6 cellular contexts compared by ENCODE assay signal in the genomic region with DNA sequence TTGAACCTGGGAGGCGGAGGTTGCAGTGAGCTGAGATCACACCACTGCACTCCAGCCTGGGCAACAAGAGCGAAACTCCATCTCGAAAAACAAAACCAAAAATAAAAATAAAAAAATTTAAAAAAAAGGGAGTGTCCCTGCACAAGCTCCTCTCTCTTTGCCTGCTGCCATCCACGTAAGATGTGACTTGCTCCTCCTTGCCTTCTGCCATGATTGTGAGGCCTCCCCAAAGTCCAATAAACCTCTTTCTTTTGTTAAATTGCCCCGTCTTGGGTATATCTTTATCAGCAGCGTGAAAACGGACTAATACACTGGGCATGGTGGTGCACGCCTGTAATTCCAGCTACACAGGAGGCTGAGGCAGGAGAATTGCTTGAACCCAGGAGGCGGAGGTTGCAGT. TPM values are rescaled to one million over a fixed set of nuclear protein-coding genes. Genes with fewer than 3 reads are reported as not detected.
DNase-seq lines count a peak whose midpoint lies in the region; ATAC-seq, FAIRE-seq and TF ChIP-seq lines count a peak whose summit lies in the region.
"Not testable (repeated sequence)": the region's sequence is repeated elsewhere in the genome, so short reads cannot be mapped to it uniquely, and the experiment has no call there.
"Had no signal": no experiment of that assay in that cellular context is flagged by ENCODE, and none has a peak within 500 bp of the region (broad histone marks: within the 10 kb centered on the region; RNA-seq: fewer than 3 reads in every experiment).

No MANE protein-coding gene starts in this region.

- H3K36me3 Mint-ChIP-seq in Calu3 (ENCODE audit: insufficient read depth, unreplicated experiment): peaks cover 40% of the 10 kb centered on the region
- H3K36me3 Mint-ChIP-seq in stimulated activated effector memory CD8-positive, alpha-beta T cell treated with anti-CD3 and anti-CD28 coated beads, Interleukin-12 subunit alpha, Interleukin-12 subunit beta, amount 100 ng/mL, for 72 hours: peaks cover 27% of the 10 kb centered on the region

- ATAC-seq in K562; left ventricle myocardium superior; stimulated activated effector memory CD8-positive, alpha-beta T cell treated with anti-CD3 and anti-CD28 coated beads, Interleukin-12 subunit alpha, Interleukin-12 subunit beta, amount 100 ng/mL, for 72 hours: not testable (repeated sequence)

- not testable (repeated sequence) for H3K27ac ChIP-seq in K562 (ENCODE audit: extremely low read depth, low read depth, low read length)

- H3K9ac ChIP-seq in K562 (ENCODE audit: insufficient read depth in 1 of 2, low read depth in 2 of 2, low read length in 2 of 2): not testable (repeated sequence)

- not testable (repeated sequence) for H3K9me3 ChIP-seq in K562 (replicated peaks; ENCODE audit: control insufficient read depth, insufficient read depth, low read depth, low read length)

- not testable (repeated sequence) for H3K4me2 ChIP-seq in K562 (ENCODE audit: insufficient read depth, low read length)

- not testable (repeated sequence) for H3K79me2 ChIP-seq in K562 (ENCODE audit: control insufficient read depth, insufficient read depth, low read length)

- TF ChIP-seq EP300 in K562 (IDR thresholded peaks at IDR 0.05; ENCODE audit: low read length): not testable (repeated sequence)

- DNase-seq in Calu3; K562 (ENCODE audit: extremely low read depth in 1 of 4, low spot score in 3 of 4); stimulated activated effector memory CD8-positive, alpha-beta T cell treated with anti-CD3 and anti-CD28 coated beads, Interleukin-12 subunit alpha, Interleukin-12 subunit beta, amount 100 ng/mL, for 72 hours (ENCODE audit: low spot score in 2 of 2): not testable (repeated sequence)
- peak; percentile 2 for DNase-seq in left ventricle myocardium superior

- 85% methylated on average over 8 of the region's 9 CpGs for WGBS in K562 (ENCODE audit: insufficient coverage, low coverage, missing lambda C conversion rate)

- not testable (repeated sequence) for TF ChIP-seq RAD21 in K562 (CRISPR knock-in tag; conservative IDR thresholded peaks at IDR 0.05 in 1 of 2, IDR thresholded peaks at IDR 0.05 in 1 of 2)

- not testable (repeated sequence) for H3K4me1 Mint-ChIP-seq in Calu3 (ENCODE audit: low read depth, unreplicated experiment)
- peaks cover 15% of the 10 kb centered on the region for H3K4me1 Mint-ChIP-seq in stimulated activated effector memory CD8-positive, alpha-beta T cell treated with anti-CD3 and anti-CD28 coated beads, Interleukin-12 subunit alpha, Interleukin-12 subunit beta, amount 100 ng/mL, for 72 hours

- not testable (repeated sequence) for FAIRE-seq in K562 (lab: Jason Lieb, UNC)

- TF ChIP-seq CTCF in Calu3 (IDR thresholded peaks at IDR 0.05; ENCODE audit: unreplicated experiment); K562 (IDR thresholded peaks at IDR 0.05 in 2 of 3, conservative IDR thresholded peaks at IDR 0.05 in 1 of 3; ENCODE audit: insufficient read depth in 2 of 3, low read depth in 1 of 3, low read length in 3 of 3): not testable (repeated sequence)

- not testable (repeated sequence) for H3K4me3 ChIP-seq in K562

- intact Hi-C loops in Calu3 (cut with micrococcal nuclease; ENCODE audit: unreplicated experiment); K562 (cut with micrococcal nuclease); left ventricle myocardium superior (cut with micrococcal nuclease): not testable (repeated sequence)

- H3K4me3 Mint-ChIP-seq in Calu3 (ENCODE audit: low read depth, unreplicated experiment); stimulated activated effector memory CD8-positive, alpha-beta T cell treated with anti-CD3 and anti-CD28 coated beads, Interleukin-12 subunit alpha, Interleukin-12 subunit beta, amount 100 ng/mL, for 72 hours: not testable (repeated sequence)

- not testable (repeated sequence) for TF ChIP-seq POLR2A in K562 (conservative IDR thresholded peaks at IDR 0.05)

- POLR2A ChIA-PET in K562 (lab: Yijun Ruan, JAX): not testable (repeated sequence)

- H3K9me1 ChIP-seq in K562 (ENCODE audit: control insufficient read depth, insufficient read depth, low read length): not testable (repeated sequence)

- CTCF ChIA-PET in Calu3 (lab: Charles Lee): interaction anchor here (0.6 kb wide), 1 partner anchor 146 kb away, joined by 4 read pairs; no protein-coding TSS in a partner anchor
- CTCF ChIA-PET in K562 (lab: Yijun Ruan, JAX; ENCODE audit: low intra/inter-chr PET ratio): not testable (repeated sequence)

- H3K27ac Mint-ChIP-seq in Calu3 (ENCODE audit: unreplicated experiment): peak overlapping the region; percentile 33
- H3K27ac Mint-ChIP-seq in stimulated activated effector memory CD8-positive, alpha-beta T cell treated with anti-CD3 and anti-CD28 coated beads, Interleukin-12 subunit alpha, Interleukin-12 subunit beta, amount 100 ng/mL, for 72 hours: peak overlapping the region; percentile 52

- H3K27me3 Mint-ChIP-seq in Calu3 (ENCODE audit: unreplicated experiment): not testable (repeated sequence)

- H3K36me3 ChIP-seq in K562 (ENCODE audit: control insufficient read depth, insufficient read depth, low read length): not testable (repeated sequence)

- H4K20me1 ChIP-seq in K562 (replicated peaks; ENCODE audit: control insufficient read depth, insufficient read depth, low read length): not testable (repeated sequence)

- not testable (repeated sequence) for H3K27me3 ChIP-seq in K562 (ENCODE audit: control insufficient read depth in 2 of 2, insufficient read depth in 2 of 2, low read length in 2 of 2)

- not testable (repeated sequence) for BruUV-seq in Calu3 (replicated peaks; lab: Mats Ljungman, UMichigan); K562 (replicated peaks; lab: Mats Ljungman, UMichigan)

- in situ Hi-C loops in K562 (cut with MboI): not testable (repeated sequence)

- H2AFZ ChIP-seq in K562 (ENCODE audit: low read depth, low read length): not testable (repeated sequence)

- H3K9me3 Mint-ChIP-seq in Calu3 (ENCODE audit: low read depth, unreplicated experiment); stimulated activated effector memory CD8-positive, alpha-beta T cell treated with anti-CD3 and anti-CD28 coated beads, Interleukin-12 subunit alpha, Interleukin-12 subunit beta, amount 100 ng/mL, for 72 hours: not testable (repeated sequence)

- peaks cover 0 to 24% of the 10 kb centered on the region in 2 experiments; a peak in 2 of 5 replicates for H3K4me1 ChIP-seq in K562 (replicated peaks in 1 of 2; ENCODE audit: control insufficient read depth in 2 of 2, insufficient read depth in 2 of 2, low read length in 2 of 2)

RNA-seq across cellular contexts. Expression of a gene that starts 4.5 kb away (rescaled TPM):
- total RNA-seq in Calu3 (2022) (2.2 and 4.9 TPM in 2 replicates), K562 (2014; rRNA removed) (0.77 TPM in 1 of 2 replicates, not detected in the other), K562 (2014; rRNA removed; fragmentation: Illumina TruSeq; extraction: Trizol) (not detected in 2 replicates), K562 (2015; rRNA removed; fragmentation: Illumina TruSeq; extraction: Trizol) (not detected in 2 replicates), K562 (2021) (0.51 and 0.75 TPM in 2 replicates), left ventricle myocardium superior (7.1 TPM)
- total RNA-seq in K562 (2011; cell fraction: chromatin; rRNA removed; ENCODE audit: low replicate concordance): 0.90 TPM in 1 of 2 replicates, not detected in the other
- total RNA-seq in K562 (2011; cell fraction: nucleolus; rRNA removed): 0.83 and 1.1 TPM in 2 replicates
- not detected in 2 replicates for total RNA-seq in K562 (2011; cell fraction: nucleoplasm; rRNA removed)
- polyA plus RNA-seq in K562 (2011; rRNA removed) (not detected in 2 replicates), K562 (2014; fragmentation: Illumina TruSeq; extraction: Trizol) (not detected in 2 replicates), K562 (2014; fragmentation: Nextera tagmentation; extraction: Ambion mirVana) (not detected), K562 (2014; rRNA removed) (0.17 TPM in 1 of 2 replicates, not detected in the other)
- not detected in 2 replicates for polyA plus RNA-seq in K562 (2011; cell fraction: cytosol; rRNA removed)
- polyA plus RNA-seq in K562 (2011; cell fraction: nucleus; rRNA removed): 0.65 and 0.75 TPM in 2 replicates
- 0.47 TPM in 1 of 2 replicates, not detected in the other for polyA plus RNA-seq in K562 (2012)
- not detected in 2 replicates for polyA minus RNA-seq in K562 (2011; rRNA and poly(A)+ RNA removed)
- polyA minus RNA-seq in K562 (2011; cell fraction: cytosol; rRNA and poly(A)+ RNA removed): not detected in 2 replicates
- not detected in 2 replicates for polyA minus RNA-seq in K562 (2011; cell fraction: nucleus; rRNA and poly(A)+ RNA removed)
- total RNA-seq: Daoy had no signal
- polyA plus RNA-seq: A549 had no signal

RNA-seq across cellular contexts. Expression of a gene that starts 17.4 kb away (rescaled TPM):
- total RNA-seq in Calu3 (2022) (610 and 613 TPM in 2 replicates), K562 (2014; rRNA removed) (75.4 and 97.9 TPM in 2 replicates), K562 (2014; rRNA removed; fragmentation: Illumina TruSeq; extraction: Trizol) (53.9 and 64.8 TPM in 2 replicates), K562 (2015; rRNA removed; fragmentation: Illumina TruSeq; extraction: Trizol) (62.2 and 64.4 TPM in 2 replicates), K562 (2021) (120 and 133 TPM in 2 replicates), left ventricle myocardium superior (110 TPM)
- total RNA-seq in K562 (2011; cell fraction: chromatin; rRNA removed; ENCODE audit: low replicate concordance): 133 and 442 TPM in 2 replicates
- 330 and 396 TPM in 2 replicates for total RNA-seq in K562 (2011; cell fraction: nucleolus; rRNA removed)
- total RNA-seq in K562 (2011; cell fraction: nucleoplasm; rRNA removed): 200 and 206 TPM in 2 replicates
- polyA plus RNA-seq in K562 (2011; rRNA removed) (77.2 and 79.8 TPM in 2 replicates), K562 (2014; fragmentation: Illumina TruSeq; extraction: Trizol) (80.2 and 90.3 TPM in 2 replicates), K562 (2014; fragmentation: Nextera tagmentation; extraction: Ambion mirVana) (under 1 TPM; 0.34 to 0.37 TPM), K562 (2014; rRNA removed) (75.9 and 88.5 TPM in 2 replicates)
- polyA plus RNA-seq in K562 (2011; cell fraction: cytosol; rRNA removed): 88.2 and 150 TPM in 2 replicates
- polyA plus RNA-seq in K562 (2011; cell fraction: nucleus; rRNA removed): 249 and 384 TPM in 2 replicates
- polyA plus RNA-seq in K562 (2012): 107 and 152 TPM in 2 replicates
- polyA minus RNA-seq in K562 (2011; rRNA and poly(A)+ RNA removed): 44.9 and 70.3 TPM in 2 replicates
- 77.2 and 90.7 TPM in 2 replicates for polyA minus RNA-seq in K562 (2011; cell fraction: cytosol; rRNA and poly(A)+ RNA removed)
- polyA minus RNA-seq in K562 (2011; cell fraction: nucleus; rRNA and poly(A)+ RNA removed): 113 and 122 TPM in 2 replicates

RNA-seq across cellular contexts. Expression of a gene that starts 31.4 kb away (rescaled TPM):
- total RNA-seq in Calu3 (2022) (1,023 and 1,145 TPM in 2 replicates), K562 (2014; rRNA removed) (148 and 236 TPM in 2 replicates), K562 (2014; rRNA removed; fragmentation: Illumina TruSeq; extraction: Trizol) (32.0 and 37.6 TPM in 2 replicates), K562 (2015; rRNA removed; fragmentation: Illumina TruSeq; extraction: Trizol) (107 and 109 TPM in 2 replicates), K562 (2021) (148 and 151 TPM in 2 replicates), left ventricle myocardium superior (434 TPM)
- total RNA-seq in K562 (2011; cell fraction: chromatin; rRNA removed; ENCODE audit: low replicate concordance): 89.8 and 300 TPM in 2 replicates
- total RNA-seq in K562 (2011; cell fraction: nucleolus; rRNA removed): 389 and 414 TPM in 2 replicates
- total RNA-seq in K562 (2011; cell fraction: nucleoplasm; rRNA removed): 172 and 183 TPM in 2 replicates
- polyA plus RNA-seq in K562 (2011; rRNA removed) (44.8 and 45.2 TPM in 2 replicates), K562 (2014; fragmentation: Illumina TruSeq; extraction: Trizol) (75.0 and 79.8 TPM in 2 replicates), K562 (2014; fragmentation: Nextera tagmentation; extraction: Ambion mirVana) (1 to 10 TPM; 5.6 to 8.2 TPM), K562 (2014; rRNA removed) (64.0 and 70.7 TPM in 2 replicates)
- 47.2 and 77.9 TPM in 2 replicates for polyA plus RNA-seq in K562 (2011; cell fraction: cytosol; rRNA removed)
- polyA plus RNA-seq in K562 (2011; cell fraction: nucleus; rRNA removed): 132 and 257 TPM in 2 replicates
- polyA plus RNA-seq in K562 (2012): 159 and 567 TPM in 2 replicates
- 25.0 and 34.0 TPM in 2 replicates for polyA minus RNA-seq in K562 (2011; rRNA and poly(A)+ RNA removed)
- 82.1 and 107 TPM in 2 replicates for polyA minus RNA-seq in K562 (2011; cell fraction: cytosol; rRNA and poly(A)+ RNA removed)
- polyA minus RNA-seq in K562 (2011; cell fraction: nucleus; rRNA and poly(A)+ RNA removed): 184 and 191 TPM in 2 replicates

RNA-seq across cellular contexts. Expression of a gene that starts 56.7 kb away (rescaled TPM):
- total RNA-seq in Calu3 (2022): 37.0 and 38.5 TPM in 2 replicates
- total RNA-seq in K562 (2011; cell fraction: chromatin; rRNA removed; ENCODE audit: low replicate concordance): 22.0 and 30.3 TPM in 2 replicates
- total RNA-seq in K562 (2011; cell fraction: nucleolus; rRNA removed): 14.2 and 15.8 TPM in 2 replicates
- 18.6 and 22.0 TPM in 2 replicates for total RNA-seq in K562 (2011; cell fraction: nucleoplasm; rRNA removed)
- total RNA-seq in K562 (2014; rRNA removed): 7.0 and 9.4 TPM in 2 replicates
- 4.8 and 4.9 TPM in 2 replicates for total RNA-seq in K562 (2014; rRNA removed; fragmentation: Illumina TruSeq; extraction: Trizol)
- total RNA-seq in K562 (2015; rRNA removed; fragmentation: Illumina TruSeq; extraction: Trizol): 7.0 and 7.5 TPM in 2 replicates
- total RNA-seq in K562 (2021): 16.1 and 18.4 TPM in 2 replicates
- 4.3 and 8.2 TPM in 2 replicates for polyA plus RNA-seq in K562 (2011; rRNA removed)
- polyA plus RNA-seq in K562 (2011; cell fraction: cytosol; rRNA removed): 5.1 and 5.6 TPM in 2 replicates
- 11.5 and 16.9 TPM in 2 replicates for polyA plus RNA-seq in K562 (2011; cell fraction: nucleus; rRNA removed)
- 10.7 and 12.1 TPM in 2 replicates for polyA plus RNA-seq in K562 (2012)
- polyA plus RNA-seq in K562 (2014; fragmentation: Illumina TruSeq; extraction: Trizol): 12.7 and 13.4 TPM in 2 replicates
- polyA plus RNA-seq in K562 (2014; fragmentation: Nextera tagmentation; extraction: Ambion mirVana): under 1 TPM; 0.32 to 0.45 TPM
- 10.1 and 10.6 TPM in 2 replicates for polyA plus RNA-seq in K562 (2014; rRNA removed)
- 3.5 and 4.2 TPM in 2 replicates for polyA minus RNA-seq in K562 (2011; rRNA and poly(A)+ RNA removed)
- 11.2 and 12.8 TPM in 2 replicates for polyA minus RNA-seq in K562 (2011; cell fraction: cytosol; rRNA and poly(A)+ RNA removed)
- polyA minus RNA-seq in K562 (2011; cell fraction: nucleus; rRNA and poly(A)+ RNA removed): 6.6 and 7.6 TPM in 2 replicates
- 13.5 TPM for total RNA-seq in left ventricle myocardium superior
